1 cellular context compared by ENCODE assay signal in genomic region chr19:19191920-19192882, GRCh38.
TF ChIP-seq lines count a peak whose summit lies in the region.

Gene BORCS8 (minus strand): TSS chr19:19192152. CDS start chr19:19192117, 35 bp downstream.
A gene with protein sequence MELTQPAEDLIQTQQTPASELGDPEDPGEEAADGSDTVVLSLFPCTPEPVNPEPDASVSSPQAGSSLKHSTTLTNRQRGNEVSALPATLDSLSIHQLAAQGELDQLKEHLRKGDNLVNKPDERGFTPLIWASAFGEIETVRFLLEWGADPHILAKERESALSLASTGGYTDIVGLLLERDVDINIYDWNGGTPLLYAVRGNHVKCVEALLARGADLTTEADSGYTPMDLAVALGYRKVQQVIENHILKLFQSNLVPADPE (plus strand): TSS chr19:19192258. CDS start chr19:19193947, 1,689 bp downstream.

TF ChIP-seq in HepG2, 621 proteins besides CTCF, POLR2A, EP300 and RAD21 (continued from another document and continues in another):
- TF ChIP-seq, protein P1, sequence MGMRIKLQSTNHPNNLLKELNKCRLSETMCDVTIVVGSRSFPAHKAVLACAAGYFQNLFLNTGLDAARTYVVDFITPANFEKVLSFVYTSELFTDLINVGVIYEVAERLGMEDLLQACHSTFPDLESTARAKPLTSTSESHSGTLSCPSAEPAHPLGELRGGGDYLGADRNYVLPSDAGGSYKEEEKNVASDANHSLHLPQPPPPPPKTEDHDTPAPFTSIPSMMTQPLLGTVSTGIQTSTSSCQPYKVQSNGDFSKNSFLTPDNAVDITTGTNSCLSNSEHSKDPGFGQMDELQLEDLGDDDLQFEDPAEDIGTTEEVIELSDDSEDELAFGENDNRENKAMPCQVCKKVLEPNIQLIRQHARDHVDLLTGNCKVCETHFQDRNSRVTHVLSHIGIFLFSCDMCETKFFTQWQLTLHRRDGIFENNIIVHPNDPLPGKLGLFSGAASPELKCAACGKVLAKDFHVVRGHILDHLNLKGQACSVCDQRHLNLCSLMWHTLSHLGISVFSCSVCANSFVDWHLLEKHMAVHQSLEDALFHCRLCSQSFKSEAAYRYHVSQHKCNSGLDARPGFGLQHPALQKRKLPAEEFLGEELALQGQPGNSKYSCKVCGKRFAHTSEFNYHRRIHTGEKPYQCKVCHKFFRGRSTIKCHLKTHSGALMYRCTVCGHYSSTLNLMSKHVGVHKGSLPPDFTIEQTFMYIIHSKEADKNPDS (CRISPR knock-in tag; IDR thresholded peaks at IDR 0.05) = peak; percentile 75; the same call in 1 of the 2 replicates
- TF ChIP-seq SIX4 (CRISPR knock-in tag; IDR thresholded peaks at IDR 0.05) (peak; percentile 61; the same call in 1 of the 2 replicates), EEA1 (CRISPR knock-in tag; IDR thresholded peaks at IDR 0.05; ENCODE audit: borderline replicate concordance) (peak; percentile 39; the same call in 1 of the 2 replicates), CREM (IDR thresholded peaks at IDR 0.05) (peak; percentile 69), CREM (CRISPR knock-in tag; IDR thresholded peaks at IDR 0.05) (no peak), NR2F2 (IDR thresholded peaks at IDR 0.05; ENCODE audit: borderline replicate concordance, low read depth) (peak; percentile 38; the same call in 1 of the 2 replicates), SALL1 (CRISPR knock-in tag; IDR thresholded peaks at IDR 0.05) (peak; percentile 66), MED1 (CRISPR knock-in tag; IDR thresholded peaks at IDR 0.05) (no peak; the same call in 1 of the 2 replicates), TEAD3 (CRISPR knock-in tag; optimal IDR thresholded peaks at IDR 0.05; ENCODE audit: borderline replicate concordance) (peak; percentile 37), ZHX1 (CRISPR knock-in tag; IDR thresholded peaks at IDR 0.05; ENCODE audit: low read depth) (no peak), FOSL2 (CRISPR knock-in tag; IDR thresholded peaks at IDR 0.05) (peak; percentile 46; the same call in 1 of the 2 replicates), ATF1 (CRISPR knock-in tag; IDR thresholded peaks at IDR 0.05) (no peak), ZNF782 (CRISPR knock-in tag; IDR thresholded peaks at IDR 0.05; ENCODE audit: borderline replicate concordance) (0 out of 2 replicates have a peak, but pooled peaks have one; percentile 68), NFKBIZ (CRISPR knock-in tag; IDR thresholded peaks at IDR 0.05) (peak; percentile 76; the same call in 1 of the 2 replicates), ZNF121 (CRISPR knock-in tag; IDR thresholded peaks at IDR 0.05) (0 out of 2 replicates have a peak, but pooled peaks have one; percentile 51), MYPOP (CRISPR knock-in tag; IDR thresholded peaks at IDR 0.05) (0 out of 2 replicates have a peak, but pooled peaks have one; percentile 40), KDM2A (CRISPR knock-in tag; IDR thresholded peaks at IDR 0.05; ENCODE audit: borderline replicate concordance, low read depth) (peak; percentile 87), BORCS8-MEF2B (CRISPR knock-in tag; IDR thresholded peaks at IDR 0.05) (peak; percentile 68; the same call in 1 of the 2 replicates), HOXA3 (CRISPR knock-in tag; IDR thresholded peaks at IDR 0.05) (peak; percentile 65), ZNF414 (CRISPR knock-in tag; IDR thresholded peaks at IDR 0.05) (peak; percentile 90; the same call in 1 of the 2 replicates)
- TF ChIP-seq, protein P2, sequence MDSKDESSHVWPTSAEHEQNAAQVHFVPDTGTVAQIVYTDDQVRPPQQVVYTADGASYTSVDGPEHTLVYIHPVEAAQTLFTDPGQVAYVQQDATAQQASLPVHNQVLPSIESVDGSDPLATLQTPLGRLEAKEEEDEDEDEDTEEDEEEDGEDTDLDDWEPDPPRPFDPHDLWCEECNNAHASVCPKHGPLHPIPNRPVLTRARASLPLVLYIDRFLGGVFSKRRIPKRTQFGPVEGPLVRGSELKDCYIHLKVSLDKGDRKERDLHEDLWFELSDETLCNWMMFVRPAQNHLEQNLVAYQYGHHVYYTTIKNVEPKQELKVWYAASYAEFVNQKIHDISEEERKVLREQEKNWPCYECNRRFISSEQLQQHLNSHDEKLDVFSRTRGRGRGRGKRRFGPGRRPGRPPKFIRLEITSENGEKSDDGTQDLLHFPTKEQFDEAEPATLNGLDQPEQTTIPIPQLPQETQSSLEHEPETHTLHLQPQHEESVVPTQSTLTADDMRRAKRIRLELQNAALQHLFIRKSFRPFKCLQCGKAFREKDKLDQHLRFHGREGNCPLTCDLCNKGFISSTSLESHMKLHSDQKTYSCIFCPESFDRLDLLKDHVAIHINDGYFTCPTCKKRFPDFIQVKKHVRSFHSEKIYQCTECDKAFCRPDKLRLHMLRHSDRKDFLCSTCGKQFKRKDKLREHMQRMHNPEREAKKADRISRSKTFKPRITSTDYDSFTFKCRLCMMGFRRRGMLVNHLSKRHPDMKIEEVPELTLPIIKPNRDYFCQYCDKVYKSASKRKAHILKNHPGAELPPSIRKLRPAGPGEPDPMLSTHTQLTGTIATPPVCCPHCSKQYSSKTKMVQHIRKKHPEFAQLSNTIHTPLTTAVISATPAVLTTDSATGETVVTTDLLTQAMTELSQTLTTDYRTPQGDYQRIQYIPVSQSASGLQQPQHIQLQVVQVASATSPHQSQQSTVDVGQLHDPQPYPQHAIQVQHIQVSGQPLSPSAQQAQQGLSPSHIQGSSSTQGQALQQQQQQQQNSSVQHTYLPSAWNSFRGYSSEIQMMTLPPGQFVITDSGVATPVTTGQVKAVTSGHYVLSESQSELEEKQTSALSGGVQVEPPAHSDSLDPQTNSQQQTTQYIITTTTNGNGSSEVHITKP (CRISPR knock-in tag; IDR thresholded peaks at IDR 0.05; ENCODE audit: low read depth) = peak; percentile 64; the same call in 1 of the 2 replicates
- TF ChIP-seq, protein P3, sequence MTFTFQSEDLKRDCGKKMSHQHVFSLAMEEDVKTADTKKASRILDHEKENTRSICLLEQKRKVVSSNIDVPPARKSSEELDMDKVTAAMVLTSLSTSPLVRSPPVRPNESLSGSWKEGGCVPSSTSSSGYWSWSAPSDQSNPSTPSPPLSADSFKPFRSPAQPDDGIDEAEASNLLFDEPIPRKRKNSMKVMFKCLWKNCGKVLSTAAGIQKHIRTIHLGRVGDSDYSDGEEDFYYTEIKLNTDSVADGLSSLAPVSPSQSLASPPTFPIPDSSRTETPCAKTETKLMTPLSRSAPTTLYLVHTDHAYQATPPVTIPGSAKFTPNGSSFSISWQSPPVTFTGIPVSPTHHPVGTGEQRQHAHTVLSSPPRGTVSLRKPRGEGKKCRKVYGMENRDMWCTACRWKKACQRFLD (CRISPR knock-in tag; IDR thresholded peaks at IDR 0.05; ENCODE audit: borderline replicate concordance) = peak; percentile 68; the same call in 1 of the 2 replicates
- TF ChIP-seq, protein P4, sequence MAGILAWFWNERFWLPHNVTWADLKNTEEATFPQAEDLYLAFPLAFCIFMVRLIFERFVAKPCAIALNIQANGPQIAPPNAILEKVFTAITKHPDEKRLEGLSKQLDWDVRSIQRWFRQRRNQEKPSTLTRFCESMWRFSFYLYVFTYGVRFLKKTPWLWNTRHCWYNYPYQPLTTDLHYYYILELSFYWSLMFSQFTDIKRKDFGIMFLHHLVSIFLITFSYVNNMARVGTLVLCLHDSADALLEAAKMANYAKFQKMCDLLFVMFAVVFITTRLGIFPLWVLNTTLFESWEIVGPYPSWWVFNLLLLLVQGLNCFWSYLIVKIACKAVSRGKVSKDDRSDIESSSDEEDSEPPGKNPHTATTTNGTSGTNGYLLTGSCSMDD (CRISPR knock-in tag; IDR thresholded peaks at IDR 0.05) = no peak
- TF ChIP-seq, protein P5, sequence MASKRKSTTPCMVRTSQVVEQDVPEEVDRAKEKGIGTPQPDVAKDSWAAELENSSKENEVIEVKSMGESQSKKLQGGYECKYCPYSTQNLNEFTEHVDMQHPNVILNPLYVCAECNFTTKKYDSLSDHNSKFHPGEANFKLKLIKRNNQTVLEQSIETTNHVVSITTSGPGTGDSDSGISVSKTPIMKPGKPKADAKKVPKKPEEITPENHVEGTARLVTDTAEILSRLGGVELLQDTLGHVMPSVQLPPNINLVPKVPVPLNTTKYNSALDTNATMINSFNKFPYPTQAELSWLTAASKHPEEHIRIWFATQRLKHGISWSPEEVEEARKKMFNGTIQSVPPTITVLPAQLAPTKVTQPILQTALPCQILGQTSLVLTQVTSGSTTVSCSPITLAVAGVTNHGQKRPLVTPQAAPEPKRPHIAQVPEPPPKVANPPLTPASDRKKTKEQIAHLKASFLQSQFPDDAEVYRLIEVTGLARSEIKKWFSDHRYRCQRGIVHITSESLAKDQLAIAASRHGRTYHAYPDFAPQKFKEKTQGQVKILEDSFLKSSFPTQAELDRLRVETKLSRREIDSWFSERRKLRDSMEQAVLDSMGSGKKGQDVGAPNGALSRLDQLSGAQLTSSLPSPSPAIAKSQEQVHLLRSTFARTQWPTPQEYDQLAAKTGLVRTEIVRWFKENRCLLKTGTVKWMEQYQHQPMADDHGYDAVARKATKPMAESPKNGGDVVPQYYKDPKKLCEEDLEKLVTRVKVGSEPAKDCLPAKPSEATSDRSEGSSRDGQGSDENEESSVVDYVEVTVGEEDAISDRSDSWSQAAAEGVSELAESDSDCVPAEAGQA (IDR thresholded peaks at IDR 0.05; ENCODE audit: low read depth) = no peak; the same call in 1 of the 2 replicates
- TF ChIP-seq, protein P5 (CRISPR knock-in tag; IDR thresholded peaks at IDR 0.05; ENCODE audit: borderline replicate concordance) = no peak
- TF ChIP-seq, protein P6, sequence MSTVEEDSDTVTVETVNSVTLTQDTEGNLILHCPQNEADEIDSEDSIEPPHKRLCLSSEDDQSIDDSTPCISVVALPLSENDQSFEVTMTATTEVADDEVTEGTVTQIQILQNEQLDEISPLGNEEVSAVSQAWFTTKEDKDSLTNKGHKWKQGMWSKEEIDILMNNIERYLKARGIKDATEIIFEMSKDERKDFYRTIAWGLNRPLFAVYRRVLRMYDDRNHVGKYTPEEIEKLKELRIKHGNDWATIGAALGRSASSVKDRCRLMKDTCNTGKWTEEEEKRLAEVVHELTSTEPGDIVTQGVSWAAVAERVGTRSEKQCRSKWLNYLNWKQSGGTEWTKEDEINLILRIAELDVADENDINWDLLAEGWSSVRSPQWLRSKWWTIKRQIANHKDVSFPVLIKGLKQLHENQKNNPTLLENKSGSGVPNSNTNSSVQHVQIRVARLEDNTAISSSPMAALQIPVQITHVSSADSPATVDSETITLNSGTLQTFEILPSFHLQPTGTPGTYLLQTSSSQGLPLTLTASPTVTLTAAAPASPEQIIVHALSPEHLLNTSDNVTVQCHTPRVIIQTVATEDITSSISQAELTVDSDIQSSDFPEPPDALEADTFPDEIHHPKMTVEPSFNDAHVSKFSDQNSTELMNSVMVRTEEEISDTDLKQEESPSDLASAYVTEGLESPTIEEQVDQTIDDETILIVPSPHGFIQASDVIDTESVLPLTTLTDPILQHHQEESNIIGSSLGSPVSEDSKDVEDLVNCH (CRISPR knock-in tag; IDR thresholded peaks at IDR 0.05) = peak; percentile 58; the same call in 1 of the 2 replicates
